13 cellular contexts compared by ENCODE assay signal in the genomic region with DNA sequence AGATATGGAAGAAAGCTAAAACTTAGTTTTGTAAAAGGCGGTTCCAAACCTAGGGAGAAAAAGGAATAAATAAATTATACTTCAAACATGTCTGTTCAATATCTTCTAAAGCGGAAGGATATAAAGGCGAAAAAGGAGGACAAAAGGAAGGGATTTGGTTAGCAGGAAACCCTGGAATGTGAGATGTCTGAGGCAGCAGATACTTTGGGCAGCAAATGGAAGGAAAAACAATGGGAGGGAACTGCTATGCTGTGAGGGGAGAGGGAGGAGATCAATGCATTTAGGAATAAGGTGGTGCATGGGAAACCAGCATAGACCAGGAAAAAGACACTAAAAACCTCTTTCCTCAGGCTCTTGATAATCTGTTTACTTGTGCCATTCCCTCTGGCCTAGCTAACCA.
DNase-seq lines count a peak whose midpoint lies in the region; ATAC-seq and TF ChIP-seq lines count a peak whose summit lies in the region.
"Had no signal": no experiment of that assay in that cellular context is flagged by ENCODE, and none has a peak within 500 bp of the region (broad histone marks: within the 10 kb centered on the region; RNA-seq: fewer than 3 reads in every experiment).

No MANE protein-coding gene starts in this region.

- H3K9me3 Mint-ChIP-seq in H9: no peaks in the 10 kb centered on the region
- no peaks in the 10 kb centered on the region for H3K9me3 Mint-ChIP-seq in endodermal cell
- H3K9me3 Mint-ChIP-seq: CD4-positive, alpha-beta T cell had no signal

- H4K8ac ChIP-seq in H9 (replicated peaks; ENCODE audit: insufficient read length, low read depth, low read length) (no peak overlapping the region), trophoblast cell (ENCODE audit: low read depth, low read length) (peak overlapping the region; percentile 16)

- H3K27me3 ChIP-seq in H9 (ENCODE audit: insufficient read depth, low read length) (no peaks in the 10 kb centered on the region), endodermal cell (ENCODE audit: control insufficient read depth, insufficient read depth, low read length, poor library complexity, severe bottlenecking) (no peaks in the 10 kb centered on the region), trophoblast cell (ENCODE audit: insufficient read depth, low read length) (no peaks in the 10 kb centered on the region), heart left ventricle (no peaks in the 10 kb centered on the region)

- H2AK5ac ChIP-seq in H9 (ENCODE audit: insufficient read length, low read length) (no peak overlapping the region), trophoblast cell (ENCODE audit: low read length) (no peak overlapping the region)

- no peak for DNase-seq in H9
- DNase-seq in endodermal cell: peak; percentile 49
- DNase-seq in iPS-NIHi11 (ENCODE audit: low spot score): peak; percentile 40
- no peak for DNase-seq in trophoblast cell
- no peak for DNase-seq in effector CD4-positive, alpha-beta T cell
- DNase-seq in heart left ventricle: no peak
- DNase-seq: C1 segment of cervical spinal cord; CD4-positive, alpha-beta T cell; DMS79 had no signal

- no peaks in the 10 kb centered on the region for H3K79me2 ChIP-seq in H9 (ENCODE audit: insufficient read depth, low read length)
- no peaks in the 10 kb centered on the region for H3K79me2 ChIP-seq in trophoblast cell (ENCODE audit: control insufficient read depth, insufficient read depth, low read length, poor library complexity)

- intact Hi-C loops in heart left ventricle (cut with DNase I): no loop called here

- H3K9me3 ChIP-seq in H9 (ENCODE audit: control insufficient read depth, low read depth, low read length) (no peaks in the 10 kb centered on the region), endodermal cell (ENCODE audit: control insufficient read depth, low read length) (no peaks in the 10 kb centered on the region), trophoblast cell (ENCODE audit: insufficient read depth, low read depth, low read length) (no peaks in the 10 kb centered on the region), heart left ventricle (no peaks in the 10 kb centered on the region)

- H3K4ac ChIP-seq in H9 (ENCODE audit: low read depth, low read length) (no peak overlapping the region), trophoblast cell (ENCODE audit: low read depth, low read length) (no peak overlapping the region)

- no peak overlapping the region for H2AFZ ChIP-seq in H9 (ENCODE audit: low read length)
- H2AFZ ChIP-seq in trophoblast cell (ENCODE audit: insufficient read depth, low read length, poor library complexity): peak overlapping the region; percentile 78

- H3K4me1 ChIP-seq in H9 (ENCODE audit: insufficient read depth, low read length) (no peaks in the 10 kb centered on the region), endodermal cell (ENCODE audit: control insufficient read depth, insufficient read depth, low read length) (no peaks in the 10 kb centered on the region), trophoblast cell (ENCODE audit: control insufficient read depth in 1 of 2, insufficient read depth in 2 of 2, low read length in 2 of 2) (peaks cover 0 to 2% of the 10 kb centered on the region in 2 experiments), heart left ventricle (no peaks in the 10 kb centered on the region)

- H3K9ac ChIP-seq in H9 (ENCODE audit: extremely low read depth, insufficient read length, low read length) (no peak overlapping the region), endodermal cell (ENCODE audit: extremely low read depth, low read length, poor library complexity, severe bottlenecking) (no peak overlapping the region), trophoblast cell (ENCODE audit: low read length) (no peak overlapping the region)

- no peak overlapping the region for H4K91ac ChIP-seq in H9 (ENCODE audit: insufficient read length, low read depth, low read length)
- H4K91ac ChIP-seq in trophoblast cell (ENCODE audit: low read depth, low read length): no peak overlapping the region

- H3K4me3 Mint-ChIP-seq in H9: no peak overlapping the region
- H3K4me3 Mint-ChIP-seq in endodermal cell: no peak overlapping the region
- H3K4me3 Mint-ChIP-seq: B cell; CD4-positive, alpha-beta T cell had no signal

- H4K20me1 ChIP-seq in H9 (ENCODE audit: control insufficient read depth, insufficient read depth, insufficient read length): no peaks in the 10 kb centered on the region

- no peak for TF ChIP-seq CTCF in H9 (conservative IDR thresholded peaks at IDR 0.05)
- no peak for TF ChIP-seq CTCF in endodermal cell (conservative IDR thresholded peaks at IDR 0.05)
- TF ChIP-seq CTCF in heart left ventricle (IDR thresholded peaks at IDR 0.05): no peak

- no peak overlapping the region for H3K27ac ChIP-seq in H9 (ENCODE audit: insufficient read length, low read depth, low read length)
- H3K27ac ChIP-seq in endodermal cell (ENCODE audit: low read depth, low read length): no peak overlapping the region
- H3K27ac ChIP-seq in trophoblast cell (ENCODE audit: low read depth, low read length): no peak overlapping the region
- no peak overlapping the region for H3K27ac ChIP-seq in heart left ventricle

- H3K4me2 ChIP-seq in H9 (ENCODE audit: insufficient read depth, insufficient read length, low read length) (no peak overlapping the region), trophoblast cell (ENCODE audit: low read length) (no peak overlapping the region)

- no peak overlapping the region for H3K23ac ChIP-seq in H9 (ENCODE audit: insufficient read length, low read depth, low read length)
- no peak overlapping the region for H3K23ac ChIP-seq in trophoblast cell (ENCODE audit: low read length)

- H3K14ac ChIP-seq in H9 (ENCODE audit: insufficient read depth, low read length) (no peak overlapping the region), trophoblast cell (ENCODE audit: low read length) (no peak overlapping the region)

- H3K36me3 ChIP-seq in endodermal cell (ENCODE audit: control insufficient read depth, insufficient read depth, low read length) (no peaks in the 10 kb centered on the region), trophoblast cell (ENCODE audit: control insufficient read depth in 1 of 2, insufficient read depth in 2 of 2, low read length in 2 of 2) (no peaks in the 10 kb centered on the region), heart left ventricle (no peaks in the 10 kb centered on the region)

- H2BK15ac ChIP-seq in H9 (ENCODE audit: low read depth, low read length): no peak overlapping the region

- no peak overlapping the region for H2BK20ac ChIP-seq in H9 (ENCODE audit: low read depth, low read length, poor library complexity, severe bottlenecking)

- no peaks in the 10 kb centered on the region for H3K23me2 ChIP-seq in H9 (ENCODE audit: insufficient read length, low read depth, low read length, poor library complexity, severe bottlenecking)

- no peak overlapping the region for H3K18ac ChIP-seq in H9 (ENCODE audit: insufficient read length, low read depth, low read length)
- no peak overlapping the region for H3K18ac ChIP-seq in trophoblast cell (ENCODE audit: low read length)

- H3K4me3 ChIP-seq in endodermal cell (ENCODE audit: low read length): no peak overlapping the region
- no peak overlapping the region for H3K4me3 ChIP-seq in trophoblast cell (ENCODE audit: low read depth, low read length)
- no peak overlapping the region for H3K4me3 ChIP-seq in heart left ventricle
- H3K4me3 ChIP-seq: GM12878 had no signal

- H3K79me1 ChIP-seq in H9 (ENCODE audit: insufficient read depth, low read depth, low read length, poor library complexity, severe bottlenecking): no peaks in the 10 kb centered on the region
- H3K79me1 ChIP-seq in trophoblast cell (ENCODE audit: low read length): no peaks in the 10 kb centered on the region

- H4K12ac ChIP-seq in trophoblast cell (ENCODE audit: low read depth, low read length): no peak overlapping the region

- TF ChIP-seq POLR2A in heart left ventricle (IDR thresholded peaks at IDR 0.05): no peak

- H3K36me3 Mint-ChIP-seq in H9 (ENCODE audit: insufficient read depth in 1 of 3, low read depth in 3 of 3) (no peaks in the 10 kb centered on the region), endodermal cell (ENCODE audit: low read depth) (no peaks in the 10 kb centered on the region)

- ATAC-seq in HG03520 (IDR thresholded peaks at IDR 0.05; ENCODE audit: unreplicated experiment): no peak
- no peak for ATAC-seq in heart left ventricle
- ATAC-seq: GM12878, HepG2 had no signal

- WGBS in H9 (ENCODE audit: extremely low coverage, insufficient read length, low lambda C conversion rate): no CpG with 5 or more reads among the region's 3 CpGs
- WGBS in endodermal cell (ENCODE audit: insufficient coverage in 1 of 2, insufficient read length in 1 of 2), 2 experiments: 90 to 93% methylated on average over 2 of the region's 3 CpGs
- WGBS in trophoblast cell (ENCODE audit: extremely low coverage, insufficient coverage, insufficient read length): no CpG with 5 or more reads among the region's 3 CpGs
- 52 to 85% (median 76%) methylated on average over 3 of the region's 3 CpGs for WGBS in heart left ventricle, 4 donors

- no peak overlapping the region for H2BK120ac ChIP-seq in H9 (ENCODE audit: low read depth, low read length, poor library complexity, severe bottlenecking)
- H2BK120ac ChIP-seq in trophoblast cell (ENCODE audit: insufficient read depth, low read length, poor library complexity): no peak overlapping the region

- H3K4me1 Mint-ChIP-seq in H9 (peaks cover 5 to 6% of the 10 kb centered on the region in 2 experiments), endodermal cell (peaks cover 5% of the 10 kb centered on the region)
- H3K4me1 Mint-ChIP-seq: B cell had no signal

- H3K27ac Mint-ChIP-seq in H9 (peak overlapping the region in 2 of 3 experiments; percentile 73 to 79; a peak in 3 of 7 replicates), endodermal cell (no peak overlapping the region)
- H3K27ac Mint-ChIP-seq: B cell; CD4-positive, alpha-beta T cell had no signal

- H2BK12ac ChIP-seq in H9 (ENCODE audit: insufficient read length, low read depth, low read length) (no peak overlapping the region), trophoblast cell (ENCODE audit: low read length) (no peak overlapping the region)

- H4K5ac ChIP-seq in H9 (ENCODE audit: insufficient read length, low read depth, low read length): no peak overlapping the region

- H3K56ac ChIP-seq in H9 (ENCODE audit: insufficient read length, low read depth, low read length): no peak overlapping the region

- no peak overlapping the region for H3T11ph ChIP-seq in H9 (ENCODE audit: low read length)

- H3K27me3 Mint-ChIP-seq in H9 (ENCODE audit: low read depth) (no peaks in the 10 kb centered on the region), endodermal cell (ENCODE audit: insufficient read depth) (no peaks in the 10 kb centered on the region)

- H2BK5ac ChIP-seq in H9 (ENCODE audit: insufficient read length, low read length) (no peak overlapping the region), trophoblast cell (ENCODE audit: low read depth, low read length, poor library complexity) (no peak overlapping the region)

Comparison
In these comparisons a context has a peak if more than half of its experiments do, and no peak if none do; other contexts are left out.
1. DNase-seq: peak in endodermal cell (single experiment) and iPS-NIHi11 (single experiment); none in H9 (single experiment), trophoblast cell (0 of 2), effector CD4-positive, alpha-beta T cell (single experiment) and heart left ventricle (0 of 5).